ENCODE assay signal across 13 cellular contexts in genomic region chr3:111737056-111737711, GRCh38.
A peak's percentile ranks its signal among the peaks of the same experiment; 100 is the strongest.
DNase-seq lines count a peak whose midpoint lies in the region; ATAC-seq and TF ChIP-seq lines count a peak whose summit lies in the region.
"Had no signal": no experiment of that assay in that cellular context is flagged by ENCODE, and none has a peak within 500 bp of the region (broad histone marks: within the 10 kb centered on the region; RNA-seq: fewer than 3 reads in every experiment).

No MANE protein-coding gene starts in this region.

- peak overlapping the region; percentile 73; the same call in 1 of the 2 replicates for H3K4me2 ChIP-seq in MM.1S (ENCODE audit: low read depth, low read length)

- DNase-seq in MM.1S (no peak), coronary artery (ENCODE audit: low spot score) (no peak), lung (ENCODE audit: low spot score) (no peak), testis (peak; percentile 30), left colon (no peak), posterior cingulate gyrus (no peak)
- DNase-seq: activated CD4-positive, alpha-beta T cell treated with anti-CD3 and anti-CD28 coated beads for 36 hours; Caco-2; NCI-H1436; NCI-H748 treated with DMSO at 0.1 percent for 48 hours; stimulated activated naive CD4-positive, alpha-beta T cell had no signal

- H3K27me3 ChIP-seq in MM.1S (replicated peaks; ENCODE audit: insufficient read depth, low read length) (no peaks in the 10 kb centered on the region), lung (ENCODE audit: control insufficient read depth, insufficient read depth) (no peaks in the 10 kb centered on the region), testis (no peaks in the 10 kb centered on the region)

- H3K9me3 ChIP-seq in MM.1S (replicated peaks; ENCODE audit: insufficient read depth, low read length) (no peaks in the 10 kb centered on the region), lung (ENCODE audit: control insufficient read depth in 2 of 2, insufficient read depth in 1 of 2, low read length in 1 of 2) (no peaks in the 10 kb centered on the region), testis (no peaks in the 10 kb centered on the region)
- H3K9me3 ChIP-seq: Caco-2 had no signal

- 64 to 88% methylated on average over 2 of the region's 2 CpGs for WGBS in lung, 2 donors
- WGBS in testis, 2 donors: 25 to 32% methylated on average over 2 of the region's 2 CpGs

- peaks cover 24% of the 10 kb centered on the region for H3K4me1 ChIP-seq in MM.1S (ENCODE audit: low read length)
- peaks cover 1 to 32% of the 10 kb centered on the region in 2 donors for H3K4me1 ChIP-seq in lung (ENCODE audit: control insufficient read depth in 2 of 2, insufficient read depth in 2 of 2, low read length in 2 of 2)
- peaks cover 6% of the 10 kb centered on the region for H3K4me1 ChIP-seq in testis

- no peak overlapping the region for H3K9ac ChIP-seq in MM.1S (ENCODE audit: low read length)

- H4K20me1 ChIP-seq in MM.1S (ENCODE audit: insufficient read depth, low read length): no peaks in the 10 kb centered on the region

- no peaks in the 10 kb centered on the region for H3K9me2 ChIP-seq in MM.1S (replicated peaks; ENCODE audit: insufficient read depth, low read length)

- ATAC-seq in lung (ENCODE audit: insufficient read depth, low FRiP score): no peak
- ATAC-seq in left colon: no peak
- ATAC-seq in HG02610 (IDR thresholded peaks at IDR 0.05; ENCODE audit: unreplicated experiment): no peak
- ATAC-seq in HG02870 (IDR thresholded peaks at IDR 0.05; ENCODE audit: unreplicated experiment): no peak
- ATAC-seq: activated CD4-positive, alpha-beta T cell treated with anti-CD3 and anti-CD28 coated beads for 36 hours had no signal

- no peak overlapping the region for H2AFZ ChIP-seq in MM.1S (ENCODE audit: low read length)

- H3K27ac ChIP-seq in MM.1S (ENCODE audit: low read length): no peak overlapping the region
- peak overlapping the region; percentile 54 to 58 for H3K27ac ChIP-seq in coronary artery
- peak overlapping the region; percentile 7 to 93 for H3K27ac ChIP-seq in lung (ENCODE audit: low read depth in 1 of 2, low read length in 1 of 2)
- H3K27ac ChIP-seq in testis: no peak overlapping the region

- TF ChIP-seq CTCF in MM.1S (IDR thresholded peaks at IDR 0.05; ENCODE audit: low read length) (no peak), coronary artery (IDR thresholded peaks at IDR 0.05) (no peak), lung (IDR thresholded peaks at IDR 0.05; ENCODE audit: control extremely low read depth, extremely low read depth) (no peak), testis (IDR thresholded peaks at IDR 0.05) (no peak)

- no peak for TF ChIP-seq POLR2A in testis (IDR thresholded peaks at IDR 0.05)

- no peaks in the 10 kb centered on the region for H3K79me2 ChIP-seq in MM.1S (ENCODE audit: low read length)

- intact Hi-C loops in testis (cut with DNase I; ENCODE audit: low total_unique reads): no loop called here
- intact Hi-C loops in left colon (cut with DNase I, micrococcal nuclease): no loop called here
- intact Hi-C loops in posterior cingulate gyrus (cut with DNase I): no loop called here

- peaks cover 9% of the 10 kb centered on the region; the same call in 1 of the 2 replicates for H3F3A ChIP-seq in MM.1S (ENCODE audit: insufficient read depth, low read length)

- no peak overlapping the region for H3K4me3 ChIP-seq in MM.1S (ENCODE audit: low read length)
- no peak overlapping the region for H3K4me3 ChIP-seq in coronary artery
- H3K4me3 ChIP-seq in lung: no peak overlapping the region
- no peak overlapping the region for H3K4me3 ChIP-seq in testis

- H3K36me3 ChIP-seq in MM.1S (replicated peaks; ENCODE audit: insufficient read depth, low read length) (no peaks in the 10 kb centered on the region), lung (ENCODE audit: control insufficient read depth in 2 of 2, insufficient read depth in 2 of 2, low read length in 2 of 2) (no peaks in the 10 kb centered on the region), testis (ENCODE audit: low read depth, missing control alignments) (no peaks in the 10 kb centered on the region)

Comparison
In these comparisons a context has a peak if more than half of its experiments do, and no peak if none do; other contexts are left out.
1. H3K27ac ChIP-seq: peak in coronary artery (2 of 2) and lung (2 of 2); none in MM.1S (single experiment) and testis (0 of 2).